Comparison of ENCODE assay signal across 8 cellular contexts in genomic region chr19:41352609-41353465, GRCh38. TPM values are rescaled to one million over a fixed set of nuclear protein-coding genes. Genes with fewer than 3 reads are reported as not detected.
A peak's percentile ranks its signal among the peaks of the same experiment; 100 is the strongest.
DNase-seq lines count a peak whose midpoint lies in the region; ATAC-seq and TF ChIP-seq lines count a peak whose summit lies in the region.

No MANE protein-coding gene starts in this region.

- peak overlapping the region; percentile 72 for H3K27ac ChIP-seq in Karpas-422 (ENCODE audit: low read length)
- H3K27ac ChIP-seq in left lung, result peak overlapping the region; percentile 83 to 90

- H2AFZ ChIP-seq in Karpas-422 (ENCODE audit: low read length), result peak overlapping the region; percentile 16; the same call in 1 of the 2 replicates

- H3K9me3 ChIP-seq in Karpas-422 (ENCODE audit: low read length) (no peaks in the 10 kb centered on the region), left lung (no peaks in the 10 kb centered on the region)

- H3K4me3 ChIP-seq in Karpas-422 (ENCODE audit: low read length) (peak overlapping the region; percentile 95), choroid plexus epithelial cell (ENCODE audit: low read depth, low read length) (peak overlapping the region; percentile 77), left lung (peak overlapping the region; percentile 91 to 97)

- DNase-seq in GM03348 (ENCODE audit: low spot score) (peak; percentile 86), Karpas-422 (peak; percentile 88), choroid plexus epithelial cell (ENCODE audit: low read depth) (peak; percentile 41), left lung (peak; percentile 77 to 94), mucosa of gallbladder (ENCODE audit: low spot score) (no peak)
- peak; percentile 65 to 69 (median 66) for DNase-seq in activated CD4-positive, CD25-positive, alpha-beta regulatory T cell (lab: John Stamatoyannopoulos, UW)
- peak; percentile 66 for DNase-seq in stimulated activated CD4-positive, alpha-beta T cell treated with anti-CD3 and anti-CD28 coated beads, Interleukin-4, amount 100 ng/mL, for 48 hours (ENCODE audit: low read depth in 2 of 2)

- H3K9me2 ChIP-seq in Karpas-422 (replicated peaks; ENCODE audit: insufficient read depth, low read length), result no peaks in the 10 kb centered on the region

- peaks cover 20% of the 10 kb centered on the region for H3K4me1 ChIP-seq in Karpas-422 (ENCODE audit: low read length)
- H3K4me1 ChIP-seq in left lung, result peaks cover 5 to 72% of the 10 kb centered on the region in 2 donors

- peaks cover 61% of the 10 kb centered on the region for H3K79me2 ChIP-seq in Karpas-422 (ENCODE audit: low read length)

- H3K9ac ChIP-seq in Karpas-422 (ENCODE audit: low read length), result peak overlapping the region; percentile 95

- H4K20me1 ChIP-seq in Karpas-422 (ENCODE audit: insufficient read depth, low read depth, low read length), result peaks cover 24% of the 10 kb centered on the region

- peak; percentile 16 for ATAC-seq in left lung
- no peak for ATAC-seq in GM21529 (IDR thresholded peaks at IDR 0.05; ENCODE audit: unreplicated experiment)

- no peaks in the 10 kb centered on the region for H3K27me3 ChIP-seq in Karpas-422 (ENCODE audit: low read length)
- H3K27me3 ChIP-seq in left lung, result no peaks in the 10 kb centered on the region

- peak; percentile 57 for TF ChIP-seq CTCF in choroid plexus epithelial cell (conservative IDR thresholded peaks at IDR 0.05; ENCODE audit: low read depth, low read length)
- peak; percentile 24 to 46 for TF ChIP-seq CTCF in left lung (IDR thresholded peaks at IDR 0.05)

- H3K4me2 ChIP-seq in Karpas-422 (ENCODE audit: low read depth, low read length, poor library complexity, severe bottlenecking), result peak overlapping the region; percentile 84

- intact Hi-C loops in left lung (cut with DNase I), result no loop called here

- H3K36me3 ChIP-seq in Karpas-422 (ENCODE audit: insufficient read depth, low read length), result peaks cover 17% of the 10 kb centered on the region; the same call in 1 of the 2 replicates
- H3K36me3 ChIP-seq in left lung, result peaks cover 0 to 5% of the 10 kb centered on the region in 2 donors

RNA-seq across cellular contexts. Expression of gene TGFB1, which starts 0.9 kb away (rescaled TPM):
- total RNA-seq in Karpas-422 (2014; rRNA removed; shearing (Covaris generic); ENCODE audit: low replicate concordance), result 17.5 and 26.0 TPM in 2 replicates
- total RNA-seq in left lung, result 10 to 100 TPM; 73.1 to 98.0 TPM
- 47.1 TPM for total RNA-seq in mucosa of gallbladder

RNA-seq across cellular contexts. Expression of gene B9D2, which starts 11.1 kb away (rescaled TPM):
- total RNA-seq in Karpas-422 (2014; rRNA removed; shearing (Covaris generic); ENCODE audit: low replicate concordance), result 4.1 and 7.6 TPM in 2 replicates
- total RNA-seq in left lung (1 to 10 TPM; 7.8 to 8.8 TPM), mucosa of gallbladder (12.8 TPM)

RNA-seq across cellular contexts. Expression of gene TMEM91, which starts 23.5 kb away (rescaled TPM):
- 1.3 and 4.9 TPM in 2 replicates for total RNA-seq in Karpas-422 (2014; rRNA removed; shearing (Covaris generic); ENCODE audit: low replicate concordance)
- 10 to 100 TPM; 10.1 to 14.3 TPM for total RNA-seq in left lung
- 8.6 TPM for total RNA-seq in mucosa of gallbladder

RNA-seq across cellular contexts. Expression of gene CCDC97, which starts 42.9 kb away (rescaled TPM):
- 15.5 and 17.3 TPM in 2 replicates for total RNA-seq in Karpas-422 (2014; rRNA removed; shearing (Covaris generic); ENCODE audit: low replicate concordance)
- 10 to 100 TPM; 25.3 to 30.2 TPM for total RNA-seq in left lung
- 26.2 TPM for total RNA-seq in mucosa of gallbladder

RNA-seq across cellular contexts. Expression of gene EXOSC5, which starts 44.3 kb away (rescaled TPM):
- total RNA-seq in Karpas-422 (2014; rRNA removed; shearing (Covaris generic); ENCODE audit: low replicate concordance), result 67.6 and 74.7 TPM in 2 replicates
- 10 to 100 TPM; 10.3 to 17.4 TPM for total RNA-seq in left lung
- total RNA-seq in mucosa of gallbladder, result 12.3 TPM
